In genomic region chr9:136508729-136509500, GRCh38 we compare ENCODE assay signal across 19 cellular contexts. TPM values are rescaled to one million over a fixed set of nuclear protein-coding genes. Genes with fewer than 3 reads are reported as not detected.
DNase-seq lines count a peak whose midpoint lies in the region; ATAC-seq and TF ChIP-seq lines count a peak whose summit lies in the region.
"Had no signal": no experiment of that assay in that cellular context is flagged by ENCODE, and none has a peak within 500 bp of the region (broad histone marks: within the 10 kb centered on the region; RNA-seq: fewer than 3 reads in every experiment).

No MANE protein-coding gene starts in this region.

- no peak overlapping the region for H3K4me3 Mint-ChIP-seq in activated naive CD4-positive, alpha-beta T cell treated with anti-CD3 and anti-CD28 coated beads, Interleukin-2, amount 10 ng/mL, durations not matched to agents 7 days and 5 days
- H3K4me3 Mint-ChIP-seq in CD8-positive, alpha-beta T cell, result no peak overlapping the region
- H3K4me3 Mint-ChIP-seq: CD8-positive, alpha-beta memory T cell had no signal

- no peaks in the 10 kb centered on the region for H3K27me3 Mint-ChIP-seq in activated naive CD4-positive, alpha-beta T cell treated with anti-CD3 and anti-CD28 coated beads, Interleukin-2, amount 10 ng/mL, durations not matched to agents 7 days and 5 days
- H3K27me3 Mint-ChIP-seq in CD8-positive, alpha-beta T cell (ENCODE audit: low read depth), result no peaks in the 10 kb centered on the region
- H3K27me3 Mint-ChIP-seq: CD8-positive, alpha-beta memory T cell had no signal

- intact Hi-C loops in dorsolateral prefrontal cortex (cut with DNase I), result no loop called here
- intact Hi-C loops in CD8-positive, alpha-beta T cell (cut with DNase I, micrococcal nuclease), result no loop called here

- H3K36me3 ChIP-seq in CD8-positive, alpha-beta T cell (ENCODE audit: insufficient read depth, low read length), result peaks cover 25% of the 10 kb centered on the region

- peaks cover 17% of the 10 kb centered on the region for H3K36me3 Mint-ChIP-seq in activated naive CD4-positive, alpha-beta T cell treated with anti-CD3 and anti-CD28 coated beads, Interleukin-2, amount 10 ng/mL, durations not matched to agents 7 days and 5 days
- H3K36me3 Mint-ChIP-seq in CD8-positive, alpha-beta T cell, result peaks cover 46% of the 10 kb centered on the region

- no peak overlapping the region for H3K4me3 ChIP-seq in dorsolateral prefrontal cortex
- H3K4me3 ChIP-seq in CD8-positive, alpha-beta T cell (ENCODE audit: low read depth, low read length), result no peak overlapping the region
- H3K4me3 ChIP-seq: BLaER1, HAP-1 had no signal

- H3K4me1 ChIP-seq in CD8-positive, alpha-beta T cell (ENCODE audit: insufficient read depth, low read length), result no peaks in the 10 kb centered on the region
- H3K4me1 ChIP-seq: BLaER1, HAP-1 had no signal

- POLR2A ChIA-PET in CD8-positive, alpha-beta T cell (lab: Charles Lee), result no interaction called here

- ATAC-seq in CD8-positive, alpha-beta T cell, result no peak
- ATAC-seq: Panc1 had no signal

- CTCF ChIA-PET in activated naive CD4-positive, alpha-beta T cell treated with anti-CD3 and anti-CD28 coated beads, Interleukin-2, amount 10 ng/mL, durations not matched to agents 7 days and 5 days (lab: Charles Lee), result no interaction called here
- CTCF ChIA-PET in CD8-positive, alpha-beta T cell (lab: Charles Lee), result interaction anchor here (0.8 kb wide), 1 partner anchor 163 kb away, joined by 3 read pairs; no protein-coding TSS in a partner anchor

- H3K27me3 ChIP-seq in dorsolateral prefrontal cortex, result no peaks in the 10 kb centered on the region
- no peaks in the 10 kb centered on the region for H3K27me3 ChIP-seq in CD8-positive, alpha-beta T cell (ENCODE audit: insufficient read depth, low read length)
- H3K27me3 ChIP-seq: BLaER1 had no signal

- no peak overlapping the region for H3K27ac Mint-ChIP-seq in activated naive CD4-positive, alpha-beta T cell treated with anti-CD3 and anti-CD28 coated beads, Interleukin-2, amount 10 ng/mL, durations not matched to agents 7 days and 5 days
- no peak overlapping the region for H3K27ac Mint-ChIP-seq in CD8-positive, alpha-beta T cell
- H3K27ac Mint-ChIP-seq: CD8-positive, alpha-beta memory T cell had no signal

- DNase-seq in NCI-H1417 (lab: John Stamatoyannopoulos, UW) (peak in 2 of 3 experiments; percentile 16 to 39), NCI-H1417 treated with DMSO at 0.1 percent for 48 hours (lab: John Stamatoyannopoulos, UW) (no peak), dorsolateral prefrontal cortex (no peak), substantia nigra (lab: John Stamatoyannopoulos, UW) (no peak)
- DNase-seq in activated naive CD4-positive, alpha-beta T cell treated with Interleukin-2 at 50 U/mL for 16 hours, result peak; percentile 17
- DNase-seq in activated naive CD4-positive, alpha-beta T cell treated with anti-CD3 and anti-CD28 coated beads, Interleukin-2, amount 10 ng/mL, durations not matched to agents 7 days and 5 days, result no peak
- DNase-seq in stimulated activated naive CD4-positive, alpha-beta T cell (lab: John Stamatoyannopoulos, UW), result no peak
- DNase-seq in CD8-positive, alpha-beta T cell, result no peak
- DNase-seq: 8988T; CD8-positive, alpha-beta memory T cell; GDM1; NCI-H1105 treated with DMSO at 0.1 percent for 48 hours; NCI-H2081; NCI-H510A treated with DMSO at 0.1 percent for 48 hours; NCI-H82; Right ventricle myocardium superior had no signal

- TF ChIP-seq CTCF in dorsolateral prefrontal cortex (IDR thresholded peaks at IDR 0.05 in 54 of 56, conservative IDR thresholded peaks at IDR 0.05 in 2 of 56; ENCODE audit: low read depth in 1 of 56, partially characterized antibody in 56 of 56), result no peak
- no peak for TF ChIP-seq CTCF in CD8-positive, alpha-beta T cell (IDR thresholded peaks at IDR 0.05)

- H3K27ac ChIP-seq in dorsolateral prefrontal cortex, result peak overlapping the region in 44 of 59 donors; percentile 7 to 98 (median 92)
- H3K27ac ChIP-seq in substantia nigra (ENCODE audit: low read depth, low read length, poor library complexity, severe bottlenecking), result peak overlapping the region; percentile 31
- H3K27ac ChIP-seq in CD8-positive, alpha-beta T cell (ENCODE audit: low read depth, low read length), result no peak overlapping the region
- H3K27ac ChIP-seq: BLaER1 had no signal

- H3K9me3 ChIP-seq in CD8-positive, alpha-beta T cell (ENCODE audit: low read length), result no peaks in the 10 kb centered on the region
- H3K9me3 ChIP-seq: BLaER1, HAP-1 had no signal

- H3K9me3 Mint-ChIP-seq in activated naive CD4-positive, alpha-beta T cell treated with anti-CD3 and anti-CD28 coated beads, Interleukin-2, amount 10 ng/mL, durations not matched to agents 7 days and 5 days, result no peaks in the 10 kb centered on the region
- no peaks in the 10 kb centered on the region for H3K9me3 Mint-ChIP-seq in CD8-positive, alpha-beta T cell
- H3K9me3 Mint-ChIP-seq: CD8-positive, alpha-beta memory T cell had no signal

- H3K4me1 Mint-ChIP-seq in activated naive CD4-positive, alpha-beta T cell treated with anti-CD3 and anti-CD28 coated beads, Interleukin-2, amount 10 ng/mL, durations not matched to agents 7 days and 5 days, result no peaks in the 10 kb centered on the region
- no peaks in the 10 kb centered on the region for H3K4me1 Mint-ChIP-seq in CD8-positive, alpha-beta T cell (ENCODE audit: low read depth)
- H3K4me1 Mint-ChIP-seq: CD8-positive, alpha-beta memory T cell had no signal

RNA-seq across cellular contexts. Expression of gene SEC16A, which starts 26.1 kb away (rescaled TPM):
- 10 to 100 TPM; 52.6 to 89.0 (median 68.2) TPM for total RNA-seq in dorsolateral prefrontal cortex
- total RNA-seq in CD8-positive, alpha-beta T cell, result 10 to 100 TPM; 81.0 to 83.5 TPM

RNA-seq across cellular contexts. Expression of gene NOTCH1, which starts 36.9 kb away (rescaled TPM):
- total RNA-seq in dorsolateral prefrontal cortex, result 10 to 100 TPM; 24.0 to 92.1 (median 38.8) TPM
- total RNA-seq in CD8-positive, alpha-beta T cell, result 10 to 100 TPM; 29.0 to 30.0 TPM

Comparison
In these comparisons a context has a peak if more than half of its experiments do, and no peak if none do; other contexts are left out.
1. DNase-seq: peak in NCI-H1417 (2 of 3) and activated naive CD4-positive, alpha-beta T cell treated with Interleukin-2 at 50 U/mL for 16 hours (single experiment); none in NCI-H1417 treated with DMSO at 0.1 percent for 48 hours (single experiment), activated naive CD4-positive, alpha-beta T cell treated with anti-CD3 and anti-CD28 coated beads, Interleukin-2, amount 10 ng/mL, durations not matched to agents 7 days and 5 days (single experiment), dorsolateral prefrontal cortex (0 of 10), substantia nigra (0 of 49), stimulated activated naive CD4-positive, alpha-beta T cell (0 of 6) and CD8-positive, alpha-beta T cell (0 of 7).